Comparison of ENCODE assay signal across 9 cellular contexts in genomic region chr12:64682572-64683277, GRCh38.
DNase-seq lines count a peak whose midpoint lies in the region; ATAC-seq and TF ChIP-seq lines count a peak whose summit lies in the region.
"Had no signal": no experiment of that assay in that cellular context is flagged by ENCODE, and none has a peak within 500 bp of the region (broad histone marks: within the 10 kb centered on the region; RNA-seq: fewer than 3 reads in every experiment).

No MANE protein-coding gene starts in this region.

- TF ChIP-seq CTCF in BJ (IDR thresholded peaks at IDR 0.05; ENCODE audit: insufficient read depth, low read depth, low read length) (no peak), adrenal gland (IDR thresholded peaks at IDR 0.05) (no peak)

- no peak overlapping the region for H2BK5ac ChIP-seq in mesendoderm (ENCODE audit: low read length)

- peaks cover 13% of the 10 kb centered on the region for H3K79me2 ChIP-seq in mesendoderm (ENCODE audit: control insufficient read depth, insufficient read depth, low read length)

- no peak overlapping the region for H3K9ac ChIP-seq in mesendoderm (ENCODE audit: low read length)

- peak overlapping the region; percentile 70 for H3K18ac ChIP-seq in mesendoderm (ENCODE audit: low read length)

- H3K4me3 ChIP-seq in BJ (ENCODE audit: low read depth, low read length) (no peak overlapping the region), adrenal gland (no peak overlapping the region), mesendoderm (ENCODE audit: low read length) (no peak overlapping the region)

- H3K36me3 ChIP-seq in BJ (ENCODE audit: control insufficient read depth, insufficient read depth, low read length) (peaks cover 1% of the 10 kb centered on the region; the same call in 1 of the 2 replicates), adrenal gland (replicated peaks in 1 of 2) (peaks cover 0 to 8% of the 10 kb centered on the region in 2 donors), mesendoderm (ENCODE audit: control insufficient read depth, insufficient read depth, low read length) (no peaks in the 10 kb centered on the region)

- H3K9me3 ChIP-seq in adrenal gland (replicated peaks in 1 of 3), result no peaks in the 10 kb centered on the region

- POLR2A ChIA-PET in BJ (lab: Charles Lee), result no interaction called here

- H2BK120ac ChIP-seq in mesendoderm (ENCODE audit: low read depth, low read length), result peak overlapping the region; percentile 83

- CTCF ChIA-PET in BJ (lab: Yijun Ruan, JAX), result interaction anchor here (1.4 to 2.1 kb wide), 4 partner anchors 10 to 18 kb away, joined by 3 to 6 read pairs (median 4); no protein-coding TSS in a partner anchor

- WGBS in adrenal gland, 4 donors, result 12 to 18% (median 13%) methylated on average over 6 of the region's 6 CpGs
- no CpG with 5 or more reads among the region's 6 CpGs for WGBS in mesendoderm (ENCODE audit: extremely low coverage, insufficient coverage, low lambda C conversion rate)

- TF ChIP-seq POLR2A in adrenal gland (IDR thresholded peaks at IDR 0.05), result peak in 1 of 2 donors; percentile 22

- peak; percentile 41 for DNase-seq in BJ (ENCODE audit: low read depth)
- peak; percentile 45 for DNase-seq in NCI-H1417 treated with DMSO at 0.1 percent for 48 hours (lab: John Stamatoyannopoulos, UW)
- DNase-seq in adrenal gland, result peak; percentile 80 to 95 (median 88)
- peak; percentile 99 for DNase-seq in mesendoderm
- DNase-seq in GDM1 (lab: John Stamatoyannopoulos, UW), result no peak
- DNase-seq in NOMO-1 (lab: John Stamatoyannopoulos, UW; ENCODE audit: unreplicated experiment in 2 of 2), result no peak
- no peak for DNase-seq in stimulated activated CD8-positive, alpha-beta memory T cell treated with anti-CD3 and anti-CD28 coated beads, Interleukin-4, amount 100 ng/mL, for 48 hours

- no peaks in the 10 kb centered on the region for H3K27me3 ChIP-seq in BJ (ENCODE audit: control insufficient read depth, insufficient read depth, low read length)
- no peaks in the 10 kb centered on the region for H3K27me3 ChIP-seq in adrenal gland
- no peaks in the 10 kb centered on the region for H3K27me3 ChIP-seq in mesendoderm (ENCODE audit: insufficient read depth, low read length, poor library complexity)

- peak overlapping the region in 4 of 5 donors; percentile 20 to 82 (median 54) for H3K27ac ChIP-seq in adrenal gland
- H3K27ac ChIP-seq in mesendoderm (ENCODE audit: low read depth, low read length), result peak overlapping the region; percentile 52

- ATAC-seq in HG03135 (IDR thresholded peaks at IDR 0.05; ENCODE audit: unreplicated experiment), result no peak
- ATAC-seq: left colon had no signal

- peaks cover 34 to 48% of the 10 kb centered on the region in 2 donors for H3K4me1 ChIP-seq in adrenal gland (replicated peaks in 1 of 2)
- H3K4me1 ChIP-seq in mesendoderm (ENCODE audit: control insufficient read depth, low read depth, low read length), result peaks cover 18% of the 10 kb centered on the region

- peak overlapping the region; percentile 0 for H3K56ac ChIP-seq in mesendoderm (ENCODE audit: low read length)

- H3K4me2 ChIP-seq in mesendoderm (ENCODE audit: low read length), result no peak overlapping the region

- peaks cover 16% of the 10 kb centered on the region for H3K79me1 ChIP-seq in mesendoderm (ENCODE audit: low read length)

- no peak overlapping the region for H3K23ac ChIP-seq in mesendoderm (ENCODE audit: low read length)

- no peak overlapping the region for H3K4ac ChIP-seq in mesendoderm (ENCODE audit: low read depth, low read length)

- no peak overlapping the region for H2BK15ac ChIP-seq in mesendoderm (replicated peaks; ENCODE audit: low read depth)

- H4K8ac ChIP-seq in mesendoderm (ENCODE audit: low read depth, low read length), result no peak overlapping the region

- H4K5ac ChIP-seq in mesendoderm (ENCODE audit: low read length), result no peak overlapping the region

- intact Hi-C loops in adrenal gland (cut with DNase I), result no loop called here

- H2AK5ac ChIP-seq in mesendoderm (ENCODE audit: low read length), result no peak overlapping the region

Comparison
In these comparisons a context has a peak if more than half of its experiments do, and no peak if none do; other contexts are left out.
1. DNase-seq: peak in BJ (single experiment), NCI-H1417 treated with DMSO at 0.1 percent for 48 hours (single experiment), adrenal gland (7 of 7) and mesendoderm (single experiment); none in GDM1 (single experiment), NOMO-1 (0 of 2) and stimulated activated CD8-positive, alpha-beta memory T cell treated with anti-CD3 and anti-CD28 coated beads, Interleukin-4, amount 100 ng/mL, for 48 hours (single experiment).